ENCODE assay signal across 11 cellular contexts in the genomic region with DNA sequence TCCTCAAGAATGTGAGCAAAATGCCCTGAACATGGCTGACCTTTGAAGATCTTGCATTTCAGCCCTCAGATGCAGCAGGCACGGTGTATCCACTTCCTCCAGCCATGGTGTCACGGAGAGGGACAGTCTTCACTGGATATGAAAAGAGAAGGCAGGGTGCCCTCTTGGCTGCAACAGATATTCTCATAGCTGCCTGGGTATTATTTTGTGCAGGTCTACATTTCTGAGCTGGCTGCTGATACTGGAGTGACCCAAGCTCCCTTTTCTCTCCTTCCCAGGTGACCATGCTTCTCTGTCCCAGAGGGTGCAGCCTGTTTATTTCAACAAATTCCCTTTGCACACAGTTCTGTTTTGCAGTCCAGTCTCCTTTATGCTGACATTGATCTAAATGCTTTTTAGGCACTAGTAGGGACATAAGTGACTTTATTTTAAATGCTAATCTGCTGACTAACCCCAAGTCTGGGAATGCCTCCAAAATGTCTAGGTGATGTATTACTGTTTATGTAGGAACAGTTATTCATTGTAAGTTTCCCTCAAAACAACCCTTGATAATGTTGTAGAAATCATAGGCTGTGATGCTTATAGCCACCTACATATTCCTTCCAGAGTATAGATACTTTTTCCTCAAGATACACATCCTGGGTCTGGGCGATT. TPM values are rescaled to one million over a fixed set of nuclear protein-coding genes. Genes with fewer than 3 reads are reported as not detected.
A peak's percentile ranks its signal among the peaks of the same experiment; 100 is the strongest.
DNase-seq lines count a peak whose midpoint lies in the region; ATAC-seq, FAIRE-seq and TF ChIP-seq lines count a peak whose summit lies in the region.
"Had no signal": no experiment of that assay in that cellular context is flagged by ENCODE, and none has a peak within 500 bp of the region (broad histone marks: within the 10 kb centered on the region; RNA-seq: fewer than 3 reads in every experiment).

No MANE protein-coding gene starts in this region.

- H3K4me1 ChIP-seq in vagina, result peaks cover 22% of the 10 kb centered on the region

- DNase-seq in HTR-8/SVneo (ENCODE audit: insufficient read length, low spot score), result peak; percentile 45
- peak; percentile 76 for DNase-seq in bronchial epithelial cell (ENCODE audit: low read depth)
- peak; percentile 69 to 94 for DNase-seq in lung microvascular endothelial cell (ENCODE audit: low read depth in 2 of 2)
- DNase-seq in vagina (ENCODE audit: extremely low spot score in 2 of 2), result no peak
- DNase-seq in NCI-H524 treated with DMSO at 0.1 percent for 48 hours (lab: John Stamatoyannopoulos, UW), result no peak
- DNase-seq in putamen (ENCODE audit: low spot score), result no peak
- DNase-seq: activated T-cell treated with anti-CD3 and anti-CD28 coated beads, Interleukin-2, amount 50 U/mL, for 72 hours; retina had no signal

- FAIRE-seq in HTR-8/SVneo (lab: Jason Lieb, UNC) (no peak), bronchial epithelial cell (lab: Jason Lieb, UNC) (no peak)
- FAIRE-seq: frontal cortex, GM12892 had no signal

- H3K9me3 ChIP-seq in vagina, result no peaks in the 10 kb centered on the region

- H3K36me3 ChIP-seq in bronchial epithelial cell (ENCODE audit: control insufficient read depth, insufficient read depth, low read length), result no peaks in the 10 kb centered on the region
- no peaks in the 10 kb centered on the region for H3K36me3 ChIP-seq in vagina

- H3K4me3 ChIP-seq in bronchial epithelial cell (ENCODE audit: low read depth, low read length), result no peak overlapping the region
- no peak overlapping the region for H3K4me3 ChIP-seq in vagina

- H3K27me3 ChIP-seq in bronchial epithelial cell (ENCODE audit: control insufficient read depth, insufficient read depth, low read length), result no peaks in the 10 kb centered on the region
- H3K27me3 ChIP-seq in vagina, result no peaks in the 10 kb centered on the region

- intact Hi-C loops in vagina (cut with DNase I), result no loop called here

- H3K27ac ChIP-seq in vagina, result peak overlapping the region; percentile 30

- TF ChIP-seq CTCF in bronchial epithelial cell (IDR thresholded peaks at IDR 0.05; ENCODE audit: insufficient read depth, low read length, severe bottlenecking) (no peak), vagina (IDR thresholded peaks at IDR 0.05) (no peak)

- no peak for ATAC-seq in GM18907 (IDR thresholded peaks at IDR 0.05; ENCODE audit: unreplicated experiment)
- ATAC-seq: activated T-cell treated with anti-CD3 and anti-CD28 coated beads, Interleukin-2, amount 50 U/mL, for 72 hours had no signal

- TF ChIP-seq POLR2A in vagina (IDR thresholded peaks at IDR 0.05), result no peak

RNA-seq across cellular contexts. Expression of a gene that starts 17.4 kb away (rescaled TPM):
- total RNA-seq in bronchial epithelial cell, result 71.1 and 94.2 TPM in 2 replicates
- 62.8 and 71.6 TPM in 2 replicates for total RNA-seq in lung microvascular endothelial cell
- 84.0 TPM for total RNA-seq in vagina

Comparison
In these comparisons a context has a peak if more than half of its experiments do, and no peak if none do; other contexts are left out.
1. DNase-seq: peak in HTR-8/SVneo (single experiment), bronchial epithelial cell (single experiment) and lung microvascular endothelial cell (2 of 2); none in vagina (0 of 2), NCI-H524 treated with DMSO at 0.1 percent for 48 hours (single experiment) and putamen (single experiment).